ENCODE assay signal across 18 cellular contexts in the genomic region with DNA sequence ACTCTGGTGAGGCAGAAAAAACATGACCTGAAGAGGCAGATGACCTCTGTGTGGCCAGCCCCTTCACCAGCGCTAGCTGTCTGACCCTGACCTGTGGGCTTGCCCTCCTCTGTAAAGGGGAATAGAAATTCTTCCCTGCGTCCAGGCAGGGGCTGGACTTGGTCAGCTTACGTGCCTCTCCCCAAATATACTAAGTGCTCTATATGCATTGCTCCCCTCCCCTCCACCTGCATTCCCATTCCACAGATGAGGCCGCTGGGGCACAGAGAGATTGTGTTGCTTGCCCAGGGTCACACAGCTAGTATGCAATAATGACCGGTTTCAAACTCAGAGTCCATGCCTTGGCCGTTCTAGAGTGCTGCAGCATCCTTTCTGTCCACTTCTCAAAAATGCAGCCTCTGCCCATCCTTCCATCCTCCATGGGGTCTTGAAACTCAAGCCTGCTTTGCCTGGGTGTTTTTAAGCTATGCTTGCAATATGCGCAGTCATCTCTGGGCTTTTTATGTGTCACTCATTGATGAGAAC.
DNase-seq lines count a peak whose midpoint lies in the region; FAIRE-seq and TF ChIP-seq lines count a peak whose summit lies in the region.
"Had no signal": no experiment of that assay in that cellular context is flagged by ENCODE, and none has a peak within 500 bp of the region (broad histone marks: within the 10 kb centered on the region; RNA-seq: fewer than 3 reads in every experiment).

No MANE protein-coding gene starts in this region.

- H3K27ac ChIP-seq in HL-60 (replicated peaks), result peak overlapping the region; percentile 96
- no peak overlapping the region for H3K27ac ChIP-seq in neuronal stem cell (replicated peaks; ENCODE audit: low read length)

- H3K9me3 ChIP-seq in neuronal stem cell (replicated peaks in 1 of 2; ENCODE audit: control insufficient read depth in 2 of 2, insufficient read depth in 1 of 2, low read depth in 1 of 2, low read length in 2 of 2), result no peaks in the 10 kb centered on the region
- H3K9me3 ChIP-seq: Caco-2 had no signal

- no peaks in the 10 kb centered on the region for H3K36me3 ChIP-seq in neuronal stem cell (replicated peaks in 1 of 2; ENCODE audit: control insufficient read depth in 2 of 2, insufficient read depth in 2 of 2, low read length in 2 of 2)

- H3K27me3 ChIP-seq in HL-60 (ENCODE audit: insufficient read depth, poor library complexity, severe bottlenecking), result no peaks in the 10 kb centered on the region
- H3K27me3 ChIP-seq in neuronal stem cell (ENCODE audit: control insufficient read depth in 3 of 3, insufficient read depth in 3 of 3, low read depth in 1 of 3, low read length in 3 of 3), result no peaks in the 10 kb centered on the region

- H3K4me3 ChIP-seq in HL-60 (replicated peaks; ENCODE audit: insufficient read depth, low read length) (no peak overlapping the region), neuronal stem cell (ENCODE audit: low read length in 2 of 2) (no peak overlapping the region), foreskin fibroblast (ENCODE audit: low read depth in 1 of 2, low read length in 2 of 2) (no peak overlapping the region)

- H3K4me1 Mint-ChIP-seq in glutamatergic neuron (ENCODE audit: low read depth, unreplicated experiment) (peaks cover 44% of the 10 kb centered on the region), CD14-positive monocyte (peaks cover 43% of the 10 kb centered on the region)

- no peak overlapping the region for H2BK12ac ChIP-seq in neuronal stem cell (ENCODE audit: low read length)

- no peak overlapping the region for H2BK15ac ChIP-seq in neuronal stem cell (ENCODE audit: low read length)

- no peak overlapping the region for H2BK120ac ChIP-seq in neuronal stem cell (ENCODE audit: low read depth, low read length)

- no peak overlapping the region for H4K91ac ChIP-seq in neuronal stem cell (ENCODE audit: low read depth, low read length, poor library complexity)

- peaks cover 24% of the 10 kb centered on the region for H3K27me3 Mint-ChIP-seq in glutamatergic neuron (ENCODE audit: unreplicated experiment)
- peaks cover 8 to 9% (median 9%) of the 10 kb centered on the region in 3 donors for H3K27me3 Mint-ChIP-seq in CD14-positive monocyte (ENCODE audit: low read depth in 3 of 3)

- no peaks in the 10 kb centered on the region for H3K79me1 ChIP-seq in neuronal stem cell (ENCODE audit: low read depth, low read length)

- H2BK5ac ChIP-seq in neuronal stem cell (ENCODE audit: low read length), result no peak overlapping the region

- no peak overlapping the region for H2AK5ac ChIP-seq in neuronal stem cell (ENCODE audit: low read depth, low read length)

- H2AFZ ChIP-seq in neuronal stem cell (ENCODE audit: low read length), result no peak overlapping the region

- H4K8ac ChIP-seq in neuronal stem cell (ENCODE audit: low read depth, low read length), result no peak overlapping the region

- H3K4me3 Mint-ChIP-seq in glutamatergic neuron (ENCODE audit: unreplicated experiment) (no peak overlapping the region), CD14-positive monocyte (no peak overlapping the region)
- H3K4me3 Mint-ChIP-seq: B cell; CD4-positive, alpha-beta T cell; H9 had no signal

- peak overlapping the region; percentile 40 for H3K27ac Mint-ChIP-seq in glutamatergic neuron (ENCODE audit: unreplicated experiment)
- no peak overlapping the region for H3K27ac Mint-ChIP-seq in CD14-positive monocyte
- H3K27ac Mint-ChIP-seq: B cell; CD4-positive, alpha-beta T cell; H9 had no signal

- DNase-seq in HL-60 (ENCODE audit: low read depth in 1 of 2, low spot score in 1 of 2) (no peak), glutamatergic neuron (no peak), neuronal stem cell (ENCODE audit: low spot score) (no peak), urothelium cell line (ENCODE audit: low spot score) (no peak), CD14-positive monocyte (ENCODE audit: low spot score) (no peak), foreskin fibroblast (no peak), GM19238 (ENCODE audit: insufficient read length, low spot score) (no peak)
- DNase-seq: C1 segment of cervical spinal cord; CD4-positive, alpha-beta T cell; DMS153; DMS79; GDM1; H9 had no signal

- H3K4me2 ChIP-seq in neuronal stem cell (ENCODE audit: insufficient read depth, low read length, poor library complexity, severe bottlenecking), result no peak overlapping the region

- no peak overlapping the region for H3K9ac ChIP-seq in neuronal stem cell (ENCODE audit: low read depth, low read length, poor library complexity)

- H3K14ac ChIP-seq in neuronal stem cell (ENCODE audit: low read length), result no peak overlapping the region

- H3K36me3 Mint-ChIP-seq in glutamatergic neuron (ENCODE audit: unreplicated experiment), result no peaks in the 10 kb centered on the region
- H3K36me3 Mint-ChIP-seq in CD14-positive monocyte, result peaks cover 0 to 2% of the 10 kb centered on the region in 2 donors

- TF ChIP-seq CTCF in HL-60 (IDR thresholded peaks at IDR 0.05; ENCODE audit: insufficient read depth, low read length) (no peak), glutamatergic neuron (IDR thresholded peaks at IDR 0.05; ENCODE audit: partially characterized antibody, unreplicated experiment) (no peak), CD14-positive monocyte (IDR thresholded peaks at IDR 0.05) (no peak), foreskin fibroblast (IDR thresholded peaks at IDR 0.05; ENCODE audit: low read depth, low read length) (no peak)

- peak; percentile 70 for FAIRE-seq in urothelium cell line (lab: Jason Lieb, UNC)
- FAIRE-seq: D721Med, GM12892, H1 had no signal

- intact Hi-C loops in CD14-positive monocyte (cut with micrococcal nuclease), result loop anchor here in 1 of 2 donors (5.0 kb wide), 1 partner anchor 69 kb away; no protein-coding TSS in a partner anchor

- H3K4me1 ChIP-seq in neuronal stem cell (ENCODE audit: control insufficient read depth in 2 of 2, insufficient read depth in 1 of 2, low read depth in 1 of 2, low read length in 2 of 2), result peaks cover 0 to 16% of the 10 kb centered on the region in 2 donors
- H3K4me1 ChIP-seq: Caco-2 had no signal

- peak overlapping the region; percentile 41 for H3K18ac ChIP-seq in neuronal stem cell (ENCODE audit: low read length)

- H3K23ac ChIP-seq in neuronal stem cell (ENCODE audit: low read depth, low read length, poor library complexity), result no peak overlapping the region

- no CpG with 5 or more reads among the region's 7 CpGs for WGBS in neuronal stem cell (ENCODE audit: extremely low coverage in 2 of 2, insufficient read length in 2 of 2, insufficient replicate concordance in 1 of 2), 2 donors

- peaks cover 11% of the 10 kb centered on the region for H3K9me3 Mint-ChIP-seq in glutamatergic neuron (ENCODE audit: unreplicated experiment)
- H3K9me3 Mint-ChIP-seq in CD14-positive monocyte, result peaks cover 0 to 2% (median 0%) of the 10 kb centered on the region in 7 donors
- H3K9me3 Mint-ChIP-seq: CD4-positive, alpha-beta T cell; H9 had no signal

- H3K4ac ChIP-seq in neuronal stem cell (ENCODE audit: low read length), result no peak overlapping the region
